In the genomic region with DNA sequence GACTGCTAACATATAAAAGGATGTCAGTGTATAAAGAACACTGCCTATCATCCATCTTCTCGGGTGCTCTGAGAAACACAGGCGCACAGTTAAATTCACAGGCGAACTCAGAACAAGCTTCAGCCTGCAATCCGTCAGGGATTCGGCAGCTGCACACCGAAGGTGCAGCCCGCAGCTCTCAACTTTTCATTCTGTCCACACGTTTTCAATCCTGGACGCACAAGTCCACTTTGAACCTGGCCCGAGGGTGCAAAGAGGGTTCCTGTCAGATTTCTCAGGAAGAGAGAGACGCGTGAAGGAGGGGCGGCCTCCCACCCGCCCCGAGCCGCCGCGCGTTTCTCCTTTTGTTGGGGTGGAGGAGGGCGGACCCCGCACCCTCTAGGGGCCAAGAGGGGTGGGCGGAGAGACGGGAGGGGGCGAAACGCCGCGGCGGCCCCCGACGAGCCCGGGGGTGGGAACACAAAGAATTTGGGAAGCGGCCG, we compare ENCODE assay signal across 8 cellular contexts. TPM values are rescaled to one million over a fixed set of nuclear protein-coding genes. Genes with fewer than 3 reads are reported as not detected.
DNase-seq lines count a peak whose midpoint lies in the region; ATAC-seq and TF ChIP-seq lines count a peak whose summit lies in the region.

No MANE protein-coding gene starts in this region.

- H3K4me3 ChIP-seq in OCI-LY1 (ENCODE audit: low read depth, low read length, poor library complexity, severe bottlenecking), result peak overlapping the region; percentile 66
- H3K4me3 ChIP-seq in cardiac muscle cell, result peak overlapping the region; percentile 99
- H3K4me3 ChIP-seq in ovary, result peak overlapping the region; percentile 79

- DNase-seq in CD14-positive monocyte (ENCODE audit: low spot score) (no peak), GM19240 (ENCODE audit: insufficient read length, low spot score) (peak; percentile 11), cardiac muscle cell (ENCODE audit: low read depth in 1 of 2, low spot score in 1 of 2) (peak; percentile 47 to 79), ovary (peak; percentile 14 to 58 (median 43)), epidermal melanocyte (ENCODE audit: insufficient read length, low spot score) (no peak)
- DNase-seq in activated naive CD4-positive, alpha-beta T cell treated with anti-CD3 and anti-CD28 coated beads, Interleukin-2, amount 50 U/mL, for 72 hours (ENCODE audit: low spot score in 2 of 2), result peak in 1 of 2 donors; percentile 17

- peak overlapping the region; percentile 94 for H3K4me2 ChIP-seq in OCI-LY1 (ENCODE audit: low read length)

- H3K4me1 ChIP-seq in OCI-LY1 (ENCODE audit: insufficient read depth, low read length, severe bottlenecking) (peaks cover 11% of the 10 kb centered on the region), cardiac muscle cell (ENCODE audit: low read depth) (peaks cover 48% of the 10 kb centered on the region), ovary (ENCODE audit: insufficient read depth) (peaks cover 12% of the 10 kb centered on the region)

- H3K4me3 Mint-ChIP-seq in CD14-positive monocyte, result peak overlapping the region; percentile 96 to 99

- H3K27ac ChIP-seq in OCI-LY1 (ENCODE audit: low read depth, low read length, poor library complexity, severe bottlenecking) (no peak overlapping the region), cardiac muscle cell (peak overlapping the region; percentile 95), ovary (peak overlapping the region; percentile 52 to 80)

- no peak for TF ChIP-seq CTCF in CD14-positive monocyte (IDR thresholded peaks at IDR 0.05)
- no peak for TF ChIP-seq CTCF in OCI-LY1 (IDR thresholded peaks at IDR 0.05; ENCODE audit: low read length)
- no peak for TF ChIP-seq CTCF in cardiac muscle cell (IDR thresholded peaks at IDR 0.05; ENCODE audit: low read depth, low read length)
- TF ChIP-seq CTCF in ovary (IDR thresholded peaks at IDR 0.05), result no peak

- no peaks in the 10 kb centered on the region for H3K27me3 ChIP-seq in OCI-LY1 (ENCODE audit: insufficient read depth, low read length)
- H3K27me3 ChIP-seq in cardiac muscle cell, result no peaks in the 10 kb centered on the region
- H3K27me3 ChIP-seq in ovary, result no peaks in the 10 kb centered on the region

- H3K9me3 ChIP-seq in OCI-LY1 (ENCODE audit: low read length), result no peaks in the 10 kb centered on the region
- no peaks in the 10 kb centered on the region for H3K9me3 ChIP-seq in cardiac muscle cell (ENCODE audit: low read depth)
- no peaks in the 10 kb centered on the region for H3K9me3 ChIP-seq in ovary

- no peaks in the 10 kb centered on the region for H3K36me3 Mint-ChIP-seq in CD14-positive monocyte
- H3K36me3 Mint-ChIP-seq in activated naive CD4-positive, alpha-beta T cell treated with anti-CD3 and anti-CD28 coated beads, Interleukin-2, amount 50 U/mL, for 72 hours, result peaks cover 0 to 4% of the 10 kb centered on the region in 2 donors

- peak overlapping the region; percentile 69 for H3K9ac ChIP-seq in OCI-LY1 (ENCODE audit: low read length)

- peak overlapping the region in 3 of 7 donors; percentile 4 to 61 (median 57) for H3K27ac Mint-ChIP-seq in CD14-positive monocyte
- peak overlapping the region; percentile 36 to 86 for H3K27ac Mint-ChIP-seq in activated naive CD4-positive, alpha-beta T cell treated with anti-CD3 and anti-CD28 coated beads, Interleukin-2, amount 50 U/mL, for 72 hours

- H3K4me1 Mint-ChIP-seq in CD14-positive monocyte, result peaks cover 31% of the 10 kb centered on the region

- peaks cover 2 to 9% (median 8%) of the 10 kb centered on the region in 3 donors for H3K27me3 Mint-ChIP-seq in CD14-positive monocyte (ENCODE audit: low read depth in 3 of 3)

- 0 to 1% (median 1%) methylated on average over 33 of the region's 33 CpGs for WGBS in ovary, 3 donors

- no peaks in the 10 kb centered on the region for H3K9me3 Mint-ChIP-seq in CD14-positive monocyte
- H3K9me3 Mint-ChIP-seq in activated naive CD4-positive, alpha-beta T cell treated with anti-CD3 and anti-CD28 coated beads, Interleukin-2, amount 50 U/mL, for 72 hours, result no peaks in the 10 kb centered on the region

- no peaks in the 10 kb centered on the region for H3K9me2 ChIP-seq in OCI-LY1 (ENCODE audit: low read depth, low read length)

- H3K79me2 ChIP-seq in OCI-LY1 (ENCODE audit: insufficient read depth, low read length), result no peaks in the 10 kb centered on the region

- TF ChIP-seq EP300 in ovary (IDR thresholded peaks at IDR 0.05), result no peak

- H3K36me3 ChIP-seq in OCI-LY1 (ENCODE audit: insufficient read depth, low read length) (no peaks in the 10 kb centered on the region), cardiac muscle cell (no peaks in the 10 kb centered on the region), ovary (no peaks in the 10 kb centered on the region)

- no peaks in the 10 kb centered on the region for H3F3A ChIP-seq in OCI-LY1 (ENCODE audit: insufficient read depth, low read length)

- intact Hi-C loops in CD14-positive monocyte (cut with micrococcal nuclease) (no loop called here), ovary (cut with DNase I) (no loop called here)

- no peak for TF ChIP-seq POLR2A in ovary (IDR thresholded peaks at IDR 0.05)

- no peaks in the 10 kb centered on the region for H4K20me1 ChIP-seq in OCI-LY1 (ENCODE audit: insufficient read depth, low read length)

- ATAC-seq in HG03196 (IDR thresholded peaks at IDR 0.05; ENCODE audit: unreplicated experiment), result peak; percentile 21
- ATAC-seq in activated naive CD4-positive, alpha-beta T cell treated with anti-CD3 and anti-CD28 coated beads, Interleukin-2, amount 50 U/mL, for 72 hours, result peak; percentile 39 to 47

- H2AFZ ChIP-seq in OCI-LY1 (ENCODE audit: low read length), result no peak overlapping the region

RNA-seq across cellular contexts. Expression of a gene that starts 0.7 kb away (rescaled TPM):
- polyA plus RNA-seq in CD14-positive monocyte (1 to 10 TPM; 2.9 to 3.5 TPM), cardiac muscle cell (17.5 and 23.5 TPM in 2 replicates), ovary (10 to 100 TPM; 12.7 to 29.1 TPM)
- total RNA-seq in activated naive CD4-positive, alpha-beta T cell treated with anti-CD3 and anti-CD28 coated beads, Interleukin-2, amount 50 U/mL, for 72 hours, result 10 to 100 TPM in 1 of 2 donors, 1 to 10 TPM in 1; 8.3 to 20.2 TPM
- total RNA-seq in cardiac muscle cell (51.8 and 79.6 TPM in 2 replicates), ovary (10 to 100 TPM; 29.0 to 43.1 (median 39.9) TPM)

Comparison
In these comparisons a context has a peak if more than half of its experiments do, and no peak if none do; other contexts are left out.
1. DNase-seq: peak in GM19240 (single experiment), cardiac muscle cell (2 of 2) and ovary (5 of 5); none in CD14-positive monocyte (single experiment) and epidermal melanocyte (single experiment).
2. Peak in every context shown above with its lines, with median percentiles within 50 percentile points of each other: H3K4me3 ChIP-seq.